In the genomic region with DNA sequence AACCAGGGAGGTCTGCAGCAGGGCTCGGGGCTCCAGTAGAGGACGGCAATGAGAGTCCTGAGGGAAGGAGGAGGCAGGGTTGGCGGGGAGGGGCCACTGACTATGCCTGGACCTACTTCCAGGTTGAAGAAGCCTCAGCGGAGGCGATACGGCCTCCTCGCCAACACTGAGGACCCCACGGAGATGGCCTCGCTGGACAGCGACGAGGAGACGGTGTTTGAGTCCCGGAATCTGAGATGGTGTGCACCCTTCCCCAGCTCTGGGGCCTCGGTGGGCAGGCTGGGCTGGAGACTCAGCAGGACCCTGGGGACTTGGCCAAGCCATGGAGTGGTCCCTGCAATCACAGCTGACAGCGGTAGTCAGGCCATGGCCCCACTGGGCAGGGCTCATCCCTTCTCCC, we compare ENCODE assay signal across 9 cellular contexts. TPM values are rescaled to one million over a fixed set of nuclear protein-coding genes. Genes with fewer than 3 reads are reported as not detected.
DNase-seq lines count a peak whose midpoint lies in the region; ATAC-seq and TF ChIP-seq lines count a peak whose summit lies in the region.
"Had no signal": no experiment of that assay in that cellular context is flagged by ENCODE, and none has a peak within 500 bp of the region (broad histone marks: within the 10 kb centered on the region; RNA-seq: fewer than 3 reads in every experiment).

No MANE protein-coding gene starts in this region.

- H3K27ac Mint-ChIP-seq in CD4-positive, CD25-positive, alpha-beta regulatory T cell = peak overlapping the region; percentile 79 to 94 (median 89)
- peak overlapping the region; percentile 95 to 97 (median 97) for H3K27ac Mint-ChIP-seq in IgD-negative memory B cell
- peak overlapping the region; percentile 95 for H3K27ac Mint-ChIP-seq in activated naive CD8-positive, alpha-beta T cell treated with anti-CD3 and anti-CD28 coated beads, Interleukin-2, amount 50 U/mL, for 24 hours

- H3K36me3 ChIP-seq in CD4-positive, CD25-positive, alpha-beta regulatory T cell (ENCODE audit: control insufficient read depth, insufficient read depth, low read length) = peaks cover 33% of the 10 kb centered on the region
- peaks cover 5% of the 10 kb centered on the region for H3K36me3 ChIP-seq in neural cell (ENCODE audit: insufficient read depth, low read length)

- H3K4me1 Mint-ChIP-seq in CD4-positive, CD25-positive, alpha-beta regulatory T cell = peaks cover 0 to 36% (median 26%) of the 10 kb centered on the region in 4 donors
- peaks cover 21 to 24% (median 22%) of the 10 kb centered on the region in 3 donors for H3K4me1 Mint-ChIP-seq in IgD-negative memory B cell
- H3K4me1 Mint-ChIP-seq in activated naive CD8-positive, alpha-beta T cell treated with anti-CD3 and anti-CD28 coated beads, Interleukin-2, amount 50 U/mL, for 24 hours = peaks cover 40% of the 10 kb centered on the region

- no peak overlapping the region for H3K4me3 ChIP-seq in CD4-positive, CD25-positive, alpha-beta regulatory T cell (ENCODE audit: low read depth, low read length)
- H3K4me3 ChIP-seq in neural cell (ENCODE audit: low read length) = no peak overlapping the region
- no peak overlapping the region for H3K4me3 ChIP-seq in foreskin fibroblast (ENCODE audit: low read depth in 1 of 2, low read length in 2 of 2)

- TF ChIP-seq CTCF in neural cell (IDR thresholded peaks at IDR 0.05; ENCODE audit: poor library complexity, severe bottlenecking) (no peak), foreskin fibroblast (IDR thresholded peaks at IDR 0.05; ENCODE audit: low read depth, low read length) (no peak)

- no peaks in the 10 kb centered on the region for H3K27me3 ChIP-seq in CD4-positive, CD25-positive, alpha-beta regulatory T cell (ENCODE audit: control insufficient read depth, insufficient read depth, low read length)
- H3K27me3 ChIP-seq in neural cell (ENCODE audit: insufficient read depth, low read depth, low read length) = no peaks in the 10 kb centered on the region

- no peaks in the 10 kb centered on the region for H3K9me3 ChIP-seq in CD4-positive, CD25-positive, alpha-beta regulatory T cell (ENCODE audit: control insufficient read depth in 2 of 2, low read length in 2 of 2)
- H3K9me3 ChIP-seq in neural cell (ENCODE audit: low read length) = no peaks in the 10 kb centered on the region

- peaks cover 3% of the 10 kb centered on the region for H4K20me1 ChIP-seq in neural cell (ENCODE audit: insufficient read depth)

- DNase-seq in CD4-positive, CD25-positive, alpha-beta regulatory T cell = no peak
- DNase-seq in activated naive CD8-positive, alpha-beta T cell treated with anti-CD3 and anti-CD28 coated beads, Interleukin-2, amount 50 U/mL, for 24 hours = no peak
- no peak for DNase-seq in ACHN
- no peak for DNase-seq in foreskin fibroblast
- DNase-seq: NCI-H1105 treated with DMSO at 0.1 percent for 48 hours had no signal

- no peaks in the 10 kb centered on the region for H3K9me2 ChIP-seq in neural cell (ENCODE audit: insufficient read depth, low read length)

- H3K4me2 ChIP-seq in neural cell (ENCODE audit: low read length) = no peak overlapping the region

- ATAC-seq in CD4-positive, CD25-positive, alpha-beta regulatory T cell (ENCODE audit: low read depth in 2 of 2) = no peak
- ATAC-seq in activated naive CD8-positive, alpha-beta T cell treated with anti-CD3 and anti-CD28 coated beads, Interleukin-2, amount 50 U/mL, for 24 hours = no peak
- ATAC-seq in HG03442 (IDR thresholded peaks at IDR 0.05; ENCODE audit: unreplicated experiment) (no peak), HG02759 (IDR thresholded peaks at IDR 0.05; ENCODE audit: unreplicated experiment) (no peak)

- peak overlapping the region; percentile 96 for H3K27ac ChIP-seq in CD4-positive, CD25-positive, alpha-beta regulatory T cell (ENCODE audit: insufficient read depth, low read length, poor library complexity, severe bottlenecking)
- H3K27ac ChIP-seq in neural cell (ENCODE audit: low read length) = no peak overlapping the region

- no peak for TF ChIP-seq RAD21 in neural cell (conservative IDR thresholded peaks at IDR 0.05)

- peak overlapping the region; percentile 87 for H3K9ac ChIP-seq in neural cell (ENCODE audit: low read length)

- no peaks in the 10 kb centered on the region for H3K9me3 Mint-ChIP-seq in CD4-positive, CD25-positive, alpha-beta regulatory T cell
- no peaks in the 10 kb centered on the region for H3K9me3 Mint-ChIP-seq in IgD-negative memory B cell
- no peaks in the 10 kb centered on the region for H3K9me3 Mint-ChIP-seq in activated naive CD8-positive, alpha-beta T cell treated with anti-CD3 and anti-CD28 coated beads, Interleukin-2, amount 50 U/mL, for 24 hours

- H3K27me3 Mint-ChIP-seq in CD4-positive, CD25-positive, alpha-beta regulatory T cell = peaks cover 9% of the 10 kb centered on the region
- peaks cover 1% of the 10 kb centered on the region for H3K27me3 Mint-ChIP-seq in IgD-negative memory B cell
- no peaks in the 10 kb centered on the region for H3K27me3 Mint-ChIP-seq in activated naive CD8-positive, alpha-beta T cell treated with anti-CD3 and anti-CD28 coated beads, Interleukin-2, amount 50 U/mL, for 24 hours

- peaks cover 22% of the 10 kb centered on the region for H3K36me3 Mint-ChIP-seq in CD4-positive, CD25-positive, alpha-beta regulatory T cell
- H3K36me3 Mint-ChIP-seq in IgD-negative memory B cell = peaks cover 9% of the 10 kb centered on the region
- peaks cover 32% of the 10 kb centered on the region for H3K36me3 Mint-ChIP-seq in activated naive CD8-positive, alpha-beta T cell treated with anti-CD3 and anti-CD28 coated beads, Interleukin-2, amount 50 U/mL, for 24 hours (ENCODE audit: low read depth)

- TF ChIP-seq EP300 in neural cell (conservative IDR thresholded peaks at IDR 0.05; ENCODE audit: poor library complexity, severe bottlenecking) = no peak

- peaks cover 6% of the 10 kb centered on the region for H3K79me2 ChIP-seq in neural cell (replicated peaks; ENCODE audit: insufficient read depth, low read length)

- H2AFZ ChIP-seq in neural cell (ENCODE audit: low read depth, low read length) = no peak overlapping the region

- in situ Hi-C loops in ACHN (cut with HindIII; ENCODE audit: low pct_ligation_motif_present, low pct_unique_long_range_greater_than_20kb, low sequenced_read_pairs) = no loop called here

- H3K4me1 ChIP-seq in CD4-positive, CD25-positive, alpha-beta regulatory T cell (ENCODE audit: control insufficient read depth, insufficient read depth, low read length, poor library complexity, severe bottlenecking) = peaks cover 47% of the 10 kb centered on the region

- H3K4me3 Mint-ChIP-seq in CD4-positive, CD25-positive, alpha-beta regulatory T cell = peak overlapping the region; percentile 88 to 95 (median 90)
- peak overlapping the region; percentile 80 to 95 (median 88) for H3K4me3 Mint-ChIP-seq in IgD-negative memory B cell
- H3K4me3 Mint-ChIP-seq in activated naive CD8-positive, alpha-beta T cell treated with anti-CD3 and anti-CD28 coated beads, Interleukin-2, amount 50 U/mL, for 24 hours = peak overlapping the region; percentile 89

- H3F3A ChIP-seq in neural cell (ENCODE audit: insufficient read depth, low read length, poor library complexity, severe bottlenecking) = no peaks in the 10 kb centered on the region

TF ChIP-seq in neural cell, 6 proteins besides CTCF, POLR2A, EP300 and RAD21:
- TF ChIP-seq POLR2AphosphoS5 (IDR thresholded peaks at IDR 0.05) = no peak
- no peak for TF ChIP-seq EZH2 (IDR thresholded peaks at IDR 0.05; ENCODE audit: borderline replicate concordance, insufficient read depth, low read length, poor library complexity, severe bottlenecking)

RNA-seq across cellular contexts. Expression of a gene that starts 1.7 kb away (rescaled TPM):
- total RNA-seq in CD4-positive, CD25-positive, alpha-beta regulatory T cell = 44.2 TPM
- 10 to 100 TPM; 72.9 to 91.3 (median 88.4) TPM for polyA plus RNA-seq in CD4-positive, CD25-positive, alpha-beta regulatory T cell
- polyA plus RNA-seq in IgD-negative memory B cell (115 TPM), neural cell (21.7 and 28.4 TPM in 2 replicates)
- polyA minus RNA-seq in neural cell = 5.1 and 7.5 TPM in 2 replicates

RNA-seq across cellular contexts. Expression of a gene that starts 7.9 kb away (rescaled TPM):
- 497 TPM for total RNA-seq in CD4-positive, CD25-positive, alpha-beta regulatory T cell
- 100 to 1,000 TPM; 172 to 243 (median 210) TPM for polyA plus RNA-seq in CD4-positive, CD25-positive, alpha-beta regulatory T cell
- polyA plus RNA-seq in IgD-negative memory B cell (377 TPM), neural cell (1,663 and 1,665 TPM in 2 replicates)
- 542 and 651 TPM in 2 replicates for polyA minus RNA-seq in neural cell

RNA-seq across cellular contexts. Expression of a gene that starts 8.6 kb away (rescaled TPM):
- not detected for total RNA-seq in CD4-positive, CD25-positive, alpha-beta regulatory T cell
- not detected for polyA plus RNA-seq in CD4-positive, CD25-positive, alpha-beta regulatory T cell
- polyA plus RNA-seq in IgD-negative memory B cell (not detected), neural cell (9.8 and 10.3 TPM in 2 replicates)
- 23.4 and 24.8 TPM in 2 replicates for polyA minus RNA-seq in neural cell

RNA-seq across cellular contexts. Expression of a gene that starts 28.7 kb away (rescaled TPM):
- 126 TPM for total RNA-seq in CD4-positive, CD25-positive, alpha-beta regulatory T cell
- 1 to 10 TPM; 1.4 to 3.4 (median 1.8) TPM for polyA plus RNA-seq in CD4-positive, CD25-positive, alpha-beta regulatory T cell
- 4.8 TPM for polyA plus RNA-seq in IgD-negative memory B cell
- 24.8 and 28.3 TPM in 2 replicates for polyA plus RNA-seq in neural cell
- polyA minus RNA-seq in neural cell = 56.4 and 57.9 TPM in 2 replicates

RNA-seq across cellular contexts. Expression of a gene that starts 35.5 kb away (rescaled TPM):
- 124 TPM for total RNA-seq in CD4-positive, CD25-positive, alpha-beta regulatory T cell
- polyA plus RNA-seq in CD4-positive, CD25-positive, alpha-beta regulatory T cell = 100 to 1,000 TPM; 208 to 236 (median 223) TPM
- polyA plus RNA-seq in IgD-negative memory B cell (339 TPM), neural cell (22.8 and 47.8 TPM in 2 replicates)
- 9.0 and 13.3 TPM in 2 replicates for polyA minus RNA-seq in neural cell

Comparison
In these comparisons a context has a peak if more than half of its experiments do, and no peak if none do; other contexts are left out.
1. RNA of a gene that starts 8.6 kb away (polyA plus RNA-seq): 9.8 to 10.3 TPM in neural cell; not detected in CD4-positive, CD25-positive, alpha-beta regulatory T cell and not detected in IgD-negative memory B cell (single experiment); every median in the first group is over 10 times any median in the second.
2. Peak in every context shown above with its lines, with median percentiles within 50 percentile points of each other: H3K27ac Mint-ChIP-seq and H3K4me3 Mint-ChIP-seq.